33 cellular contexts compared by ENCODE assay signal in genomic region chr3:178522200-178523052, GRCh38. TPM values are rescaled to one million over a fixed set of nuclear protein-coding genes. Genes with fewer than 3 reads are reported as not detected.
DNase-seq lines count a peak whose midpoint lies in the region; ATAC-seq, FAIRE-seq and TF ChIP-seq lines count a peak whose summit lies in the region.
"Had no signal": no experiment of that assay in that cellular context is flagged by ENCODE, and none has a peak within 500 bp of the region (broad histone marks: within the 10 kb centered on the region; RNA-seq: fewer than 3 reads in every experiment).

No MANE protein-coding gene starts in this region.

- no peaks in the 10 kb centered on the region for H3K36me3 Mint-ChIP-seq in MCF 10A (ENCODE audit: insufficient read depth, unreplicated experiment)
- H3K36me3 Mint-ChIP-seq in activated naive CD8-positive, alpha-beta T cell treated with anti-CD3 and anti-CD28 coated beads for 36 hours, result no peaks in the 10 kb centered on the region

- intact Hi-C loops in MCF 10A (cut with micrococcal nuclease), result no loop called here

- H3K4me3 ChIP-seq in bronchial epithelial cell (ENCODE audit: low read depth, low read length), result no peak overlapping the region
- H3K4me3 ChIP-seq: BLaER1 treated with 17β-estradiol and CSF1 and Interleukin-3, amounts not matched to agents 10 nM and 100 nM; tibial nerve had no signal

- ATAC-seq in GM19372 (IDR thresholded peaks at IDR 0.05; ENCODE audit: low read depth, unreplicated experiment), result peak; percentile 18
- no peak for ATAC-seq in HG02970 (IDR thresholded peaks at IDR 0.05; ENCODE audit: low FRiP score, unreplicated experiment)
- ATAC-seq: activated naive CD8-positive, alpha-beta T cell treated with anti-CD3 and anti-CD28 coated beads, Interleukin-2, amount 50 U/mL, for 24 hours; esophagus mucosa; left lobe of liver had no signal

- no peaks in the 10 kb centered on the region for H3K27me3 ChIP-seq in bronchial epithelial cell (ENCODE audit: control insufficient read depth, insufficient read depth, low read length)
- H3K27me3 ChIP-seq: BLaER1 treated with 17β-estradiol and CSF1 and Interleukin-3, amounts not matched to agents 10 nM and 100 nM; tibial nerve had no signal

- BruUV-seq in MCF 10A (replicated peaks; lab: Mats Ljungman, UMichigan), result no TSS peak

- FAIRE-seq in GM18507 (lab: Jason Lieb, UNC), result peak; percentile 76
- peak; percentile 47 for FAIRE-seq in bronchial epithelial cell (lab: Jason Lieb, UNC)
- FAIRE-seq: G401.6 had no signal

- H3K4me1 Mint-ChIP-seq in MCF 10A (ENCODE audit: insufficient read depth, unreplicated experiment), result peaks cover 6% of the 10 kb centered on the region
- H3K4me1 Mint-ChIP-seq in activated naive CD8-positive, alpha-beta T cell treated with anti-CD3 and anti-CD28 coated beads for 36 hours, result no peaks in the 10 kb centered on the region
- H3K4me1 Mint-ChIP-seq: activated naive CD8-positive, alpha-beta T cell treated with anti-CD3 and anti-CD28 coated beads, Interleukin-2, amount 50 U/mL, for 24 hours had no signal

- no peaks in the 10 kb centered on the region for H3K27me3 Mint-ChIP-seq in MCF 10A (ENCODE audit: insufficient read depth, unreplicated experiment)
- H3K27me3 Mint-ChIP-seq in activated naive CD8-positive, alpha-beta T cell treated with anti-CD3 and anti-CD28 coated beads for 36 hours, result peaks cover 4% of the 10 kb centered on the region

- no peak overlapping the region for H3K27ac Mint-ChIP-seq in MCF 10A (ENCODE audit: low read depth, unreplicated experiment)
- no peak overlapping the region for H3K27ac Mint-ChIP-seq in activated naive CD8-positive, alpha-beta T cell treated with anti-CD3 and anti-CD28 coated beads for 36 hours
- H3K27ac Mint-ChIP-seq: activated naive CD8-positive, alpha-beta T cell treated with anti-CD3 and anti-CD28 coated beads, Interleukin-2, amount 50 U/mL, for 24 hours; nephron progenitor cell had no signal

- H3K36me3 ChIP-seq in bronchial epithelial cell (ENCODE audit: control insufficient read depth, insufficient read depth, low read length), result no peaks in the 10 kb centered on the region
- H3K36me3 ChIP-seq: BLaER1 treated with 17β-estradiol and CSF1 and Interleukin-3, amounts not matched to agents 10 nM and 100 nM; tibial nerve had no signal

- CTCF ChIA-PET in MCF 10A (lab: Yijun Ruan, JAX), result interaction anchor here (0.6 to 0.7 kb wide), 2 partner anchors 169 to 550 kb away, joined by 3 to 4 read pairs; no protein-coding TSS in a partner anchor

- no peaks in the 10 kb centered on the region for H3K9me3 Mint-ChIP-seq in MCF 10A (ENCODE audit: unreplicated experiment)
- no peaks in the 10 kb centered on the region for H3K9me3 Mint-ChIP-seq in activated naive CD8-positive, alpha-beta T cell treated with anti-CD3 and anti-CD28 coated beads for 36 hours
- H3K9me3 Mint-ChIP-seq: activated naive CD8-positive, alpha-beta T cell treated with anti-CD3 and anti-CD28 coated beads, Interleukin-2, amount 50 U/mL, for 24 hours; nephron progenitor cell had no signal

- no peak for DNase-seq in GM18507 (ENCODE audit: extremely low spot score, insufficient read length, low read depth)
- DNase-seq in NCI-H2171 treated with DMSO at 0.1 percent for 48 hours (lab: John Stamatoyannopoulos, UW), result peak; percentile 94
- no peak for DNase-seq in bronchial epithelial cell (ENCODE audit: low read depth)
- no peak for DNase-seq in MCF 10A (ENCODE audit: unreplicated experiment)
- DNase-seq in activated naive CD8-positive, alpha-beta T cell treated with anti-CD3 and anti-CD28 coated beads for 36 hours, result no peak
- DNase-seq: activated CD4-positive, alpha-beta T cell treated with anti-CD3 and anti-CD28 coated beads, Interleukin-2, amount 50 U/mL, for 48 hours; activated CD4-positive, CD25-positive, alpha-beta regulatory T cell treated with anti-CD3 and anti-CD28 coated beads, Interleukin-2, amount 50 U/mL, for 72 hours; activated gamma-delta T cell treated with Interleukin-2 at 50 U/mL for 16 hours; activated naive CD8-positive, alpha-beta T cell treated with anti-CD3 and anti-CD28 coated beads, Interleukin-2, amount 50 U/mL, for 24 hours; activated T-cell treated with anti-CD3 and anti-CD28 coated beads, Interleukin-2, amount 50 U/mL, for 48 hours; central memory CD4-positive, alpha-beta T cell; COR-L47; H7; head of caudate nucleus; IMR-90; NCI-H1105; NCI-H2081 treated with DMSO at 0.1 percent for 48 hours; NCI-H510A; nephron progenitor cell; SHP77; stimulated activated CD4-positive, alpha-beta T cell treated with anti-CD3 and anti-CD28 coated beads, Interleukin-15, amount 100 ng/mL, for 24 hours; stimulated activated CD4-positive, alpha-beta T cell treated with anti-CD3 and anti-CD28 coated beads, Interleukin-4, amount 100 ng/mL, for 4 hours had no signal

- H3K4me3 Mint-ChIP-seq in MCF 10A (ENCODE audit: unreplicated experiment), result no peak overlapping the region
- no peak overlapping the region for H3K4me3 Mint-ChIP-seq in activated naive CD8-positive, alpha-beta T cell treated with anti-CD3 and anti-CD28 coated beads for 36 hours
- H3K4me3 Mint-ChIP-seq: activated naive CD8-positive, alpha-beta T cell treated with anti-CD3 and anti-CD28 coated beads, Interleukin-2, amount 50 U/mL, for 24 hours; nephron progenitor cell had no signal

- no peak for TF ChIP-seq CTCF in bronchial epithelial cell (IDR thresholded peaks at IDR 0.05; ENCODE audit: insufficient read depth, low read length, severe bottlenecking)
- TF ChIP-seq CTCF in MCF 10A (IDR thresholded peaks at IDR 0.05; ENCODE audit: unreplicated experiment), result no peak

- POLR2A ChIA-PET in MCF 10A (lab: Yijun Ruan, JAX), result no interaction called here

RNA-seq across cellular contexts. Expression of gene KCNMB2, which starts 13.8 kb away (rescaled TPM):
- total RNA-seq in bronchial epithelial cell (not detected in 2 replicates), MCF 10A (2022) (not detected in 2 replicates)
- not detected for total RNA-seq in activated naive CD8-positive, alpha-beta T cell treated with anti-CD3 and anti-CD28 coated beads for 36 hours
- total RNA-seq: esophagus mucosa; fibroblast of villous mesenchyme; H7; IMR-90; left lobe of liver; osteocyte; renal cortical epithelial cell; T-helper 2 cell treated with Interferon-gamma antibody and Interleukin-4, amounts not matched to agents 100 ng/mL and 5 ng/mL, for 36 hours; tibial nerve had no signal
